Comparison of ENCODE assay signal across 2 cellular contexts in genomic region chr17:64145460-64145750, GRCh38.
A peak's percentile ranks its signal among the peaks of the same experiment; 100 is the strongest.
TF ChIP-seq lines count a peak whose summit lies in the region.

No MANE protein-coding gene starts in this region.

TF ChIP-seq in HEK293, 187 proteins besides CTCF, POLR2A, EP300 and RAD21 (continued from another document):
- TF ChIP-seq ZBTB49 (tag by site-specific recombination; IDR thresholded peaks at IDR 0.05; ENCODE audit: low read depth): no peak

TF ChIP-seq in K562, 482 proteins besides CTCF, POLR2A, EP300 and RAD21 (continued from another document):
- TF ChIP-seq ZNF639 (CRISPR knock-in tag; conservative IDR thresholded peaks at IDR 0.05 in 1 of 2, IDR thresholded peaks at IDR 0.05 in 1 of 2) (no peak), JUND (IDR thresholded peaks at IDR 0.05; ENCODE audit: borderline replicate concordance, low read depth, low read length) (no peak), JUND (tag; IDR thresholded peaks at IDR 0.05; ENCODE audit: borderline replicate concordance, low read depth, low read length) (0 out of 3 replicates have a peak, but pooled peaks have one; percentile 10), IRF1 (CRISPR knock-in tag; IDR thresholded peaks at IDR 0.05; ENCODE audit: borderline replicate concordance) (no peak), ZNF785 (CRISPR knock-in tag; IDR thresholded peaks at IDR 0.05) (no peak), ZBTB33 (CRISPR knock-in tag; IDR thresholded peaks at IDR 0.05) (0 out of 2 replicates have a peak, but pooled peaks have one; percentile 9), JUN (IDR thresholded peaks at IDR 0.05; ENCODE audit: borderline replicate concordance, low read depth, low read length) (no peak), JUN (CRISPR knock-in tag; IDR thresholded peaks at IDR 0.05; ENCODE audit: borderline replicate concordance) (peak; percentile 41; the same call in 1 of the 2 replicates), HDAC2 (IDR thresholded peaks at IDR 0.05) (peak; percentile 67), KDM1A (IDR thresholded peaks at IDR 0.05) (peak in 1 of 2 experiments; percentile 43; a peak in 1 of 4 replicates), NKRF (IDR thresholded peaks at IDR 0.05; ENCODE audit: borderline replicate concordance) (0 out of 2 replicates have a peak, but pooled peaks have one; percentile 14)
